In genomic region chr2:158753561-158754302, GRCh38 we compare ENCODE assay signal across 8 cellular contexts. TPM values are rescaled to one million over a fixed set of nuclear protein-coding genes. Genes with fewer than 3 reads are reported as not detected.
DNase-seq lines count a peak whose midpoint lies in the region; ATAC-seq, FAIRE-seq and TF ChIP-seq lines count a peak whose summit lies in the region.

No MANE protein-coding gene starts in this region.

- H3K27me3 Mint-ChIP-seq in stimulated activated naive B cell treated with anti-CD40 and anti-IgM and Interleukin-4, amounts not matched to agents 10 μg/mL and 1 μg/mL and 100 μg/mL, for 72 hours, result peaks cover 14 to 17% of the 10 kb centered on the region in 2 donors

- H3K9me3 Mint-ChIP-seq in stimulated activated naive B cell treated with anti-CD40 and anti-IgM and Interleukin-4, amounts not matched to agents 10 μg/mL and 1 μg/mL and 100 μg/mL, for 72 hours, result no peaks in the 10 kb centered on the region

- H3K36me3 ChIP-seq in Peyer's patch (no peaks in the 10 kb centered on the region), kidney (ENCODE audit: control insufficient read depth in 1 of 2, insufficient read depth in 2 of 2, low read length in 2 of 2) (no peaks in the 10 kb centered on the region)

- intact Hi-C loops in kidney (cut with DNase I), result loop anchor here (10.0 kb wide), 1 partner anchor 729 kb away; no protein-coding TSS in a partner anchor

- TF ChIP-seq POLR2A in Peyer's patch (IDR thresholded peaks at IDR 0.05), result no peak

- H3K9ac ChIP-seq in kidney (ENCODE audit: low read length in 2 of 2), result peak overlapping the region; percentile 27 to 45

- no peaks in the 10 kb centered on the region for H3K9me3 ChIP-seq in Peyer's patch
- H3K9me3 ChIP-seq in kidney (ENCODE audit: control insufficient read depth in 1 of 2, low read length in 2 of 2), result no peaks in the 10 kb centered on the region

- no peaks in the 10 kb centered on the region for H3K36me3 Mint-ChIP-seq in stimulated activated naive B cell treated with anti-CD40 and anti-IgM and Interleukin-4, amounts not matched to agents 10 μg/mL and 1 μg/mL and 100 μg/mL, for 72 hours

- ATAC-seq in GM21717 (IDR thresholded peaks at IDR 0.05; ENCODE audit: unreplicated experiment), result peak; percentile 70
- peak; percentile 75 to 80 for ATAC-seq in stimulated activated naive B cell treated with anti-CD40 and anti-IgM and Interleukin-4, amounts not matched to agents 10 μg/mL and 1 μg/mL and 100 μg/mL, for 72 hours (replicated peaks)

- no peaks in the 10 kb centered on the region for H3K4me1 Mint-ChIP-seq in stimulated activated naive B cell treated with anti-CD40 and anti-IgM and Interleukin-4, amounts not matched to agents 10 μg/mL and 1 μg/mL and 100 μg/mL, for 72 hours

- peak; percentile 59 to 88 (median 83) for TF ChIP-seq CTCF in Peyer's patch (IDR thresholded peaks at IDR 0.05)
- TF ChIP-seq CTCF in cardiac fibroblast (IDR thresholded peaks at IDR 0.05; ENCODE audit: low read depth, low read length), result peak; percentile 95
- TF ChIP-seq CTCF in kidney (IDR thresholded peaks at IDR 0.05; ENCODE audit: borderline replicate concordance, extremely low read depth, insufficient read depth), result peak; percentile 80

- H3K27ac ChIP-seq in Peyer's patch, result no peak overlapping the region
- no peak overlapping the region for H3K27ac ChIP-seq in kidney (ENCODE audit: low read depth in 2 of 2, low read length in 2 of 2)

- no peaks in the 10 kb centered on the region for H3K27me3 ChIP-seq in Peyer's patch

- H3K4me1 ChIP-seq in Peyer's patch (peaks cover 0 to 7% (median 0%) of the 10 kb centered on the region in 4 donors), kidney (ENCODE audit: control insufficient read depth in 1 of 2, insufficient read depth in 1 of 2, low read depth in 1 of 2, low read length in 2 of 2) (no peaks in the 10 kb centered on the region)

- H3K4me3 ChIP-seq in Peyer's patch (peak overlapping the region in 2 of 4 donors; percentile 17 to 33), cardiac fibroblast (replicated peaks in 1 of 2; ENCODE audit: low read depth in 2 of 2, low read length in 2 of 2) (peak overlapping the region; percentile 19 to 22), kidney (ENCODE audit: low read length in 2 of 2) (peak overlapping the region; percentile 61 to 62)

- no peak overlapping the region for H3K27ac Mint-ChIP-seq in stimulated activated naive B cell treated with anti-CD40 and anti-IgM and Interleukin-4, amounts not matched to agents 10 μg/mL and 1 μg/mL and 100 μg/mL, for 72 hours

- no peak overlapping the region for H3K4me3 Mint-ChIP-seq in stimulated activated naive B cell treated with anti-CD40 and anti-IgM and Interleukin-4, amounts not matched to agents 10 μg/mL and 1 μg/mL and 100 μg/mL, for 72 hours

- FAIRE-seq in kidney (lab: Jason Lieb, UNC), result peak; percentile 73

- peak; percentile 13 for DNase-seq in activated gamma-delta T cell treated with Interleukin-2 at 50 U/mL for 16 hours
- DNase-seq in activated gamma-delta T cell (lab: John Stamatoyannopoulos, UW), result no peak
- peak; percentile 63 for DNase-seq in HuH-7.5 (ENCODE audit: low spot score)
- peak in 1 of 3 donors; percentile 72 for DNase-seq in Peyer's patch
- peak; percentile 80 to 82 for DNase-seq in cardiac fibroblast (ENCODE audit: low read depth in 2 of 2)
- no peak for DNase-seq in kidney
- peak; percentile 13 for DNase-seq in stimulated activated naive B cell treated with anti-CD40 and anti-IgM and Interleukin-4, amounts not matched to agents 10 μg/mL and 1 μg/mL and 100 μg/mL, for 72 hours

RNA-seq across cellular contexts. Expression of gene DAPL1, which starts 41.4 kb away (rescaled TPM):
- not detected for total RNA-seq in Peyer's patch
- 0.50 TPM for total RNA-seq in kidney
- polyA plus RNA-seq in kidney (ENCODE audit: insufficient read depth, low read depth, low replicate concordance), result 3.6 TPM

Comparison
In these comparisons a context has a peak if more than half of its experiments do, and no peak if none do; other contexts are left out.
1. DNase-seq: peak in activated gamma-delta T cell treated with Interleukin-2 at 50 U/mL for 16 hours (single experiment), HuH-7.5 (single experiment), cardiac fibroblast (2 of 2) and stimulated activated naive B cell treated with anti-CD40 and anti-IgM and Interleukin-4, amounts not matched to agents 10 μg/mL and 1 μg/mL and 100 μg/mL, for 72 hours (single experiment); none in activated gamma-delta T cell (single experiment) and kidney (single experiment).
2. Peak in every context shown above with its lines, with median percentiles within 50 percentile points of each other: CTCF ChIP-seq.